ENCODE assay signal across 28 cellular contexts in the genomic region with DNA sequence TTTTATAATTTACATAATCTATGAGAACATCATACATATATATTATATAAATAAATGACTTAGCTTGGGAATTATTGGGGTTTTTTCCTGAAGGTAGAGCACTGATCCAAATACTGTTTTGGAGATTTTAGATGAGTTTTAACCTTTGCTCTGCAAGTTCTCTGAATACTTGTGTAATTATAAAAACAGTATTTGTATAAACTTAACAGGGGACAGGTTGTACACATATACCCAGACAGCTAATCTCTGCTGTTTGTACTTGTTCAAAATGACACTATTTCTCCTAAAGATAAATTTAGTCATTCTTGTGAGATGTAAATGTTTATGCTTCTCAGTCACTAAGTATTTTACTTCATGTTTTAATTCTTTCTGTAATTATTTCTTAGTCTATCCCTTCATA. TPM values are rescaled to one million over a fixed set of nuclear protein-coding genes. Genes with fewer than 3 reads are reported as not detected.
DNase-seq lines count a peak whose midpoint lies in the region; ATAC-seq, FAIRE-seq and TF ChIP-seq lines count a peak whose summit lies in the region.
"Had no signal": no experiment of that assay in that cellular context is flagged by ENCODE, and none has a peak within 500 bp of the region (broad histone marks: within the 10 kb centered on the region; RNA-seq: fewer than 3 reads in every experiment).

No MANE protein-coding gene starts in this region.

- TF ChIP-seq EP300 in HepG2 (IDR thresholded peaks at IDR 0.05; ENCODE audit: low read depth in 2 of 2, low read length in 2 of 2): no peak
- TF ChIP-seq EP300 in HepG2 (CRISPR knock-in tag; IDR thresholded peaks at IDR 0.05; ENCODE audit: borderline replicate concordance): no peak
- no peak for TF ChIP-seq EP300 in esophagus muscularis mucosa (IDR thresholded peaks at IDR 0.05)

- no peaks in the 10 kb centered on the region for H3K4me1 Mint-ChIP-seq in stimulated activated naive CD8-positive, alpha-beta T cell treated with anti-CD3 and anti-CD28 coated beads, Interleukin-15, amount 100 ng/mL, for 72 hours
- H3K4me1 Mint-ChIP-seq: CD14-positive monocyte; CD4-positive, alpha-beta memory T cell; CD8-positive, alpha-beta memory T cell had no signal

- DNase-seq in HepG2 (ENCODE audit: low spot score) (no peak), esophagus muscularis mucosa (ENCODE audit: extremely low spot score) (no peak), right lobe of liver (no peak), gastrocnemius medialis (no peak), pancreas (no peak), activated T-cell treated with anti-CD3 and anti-CD28 coated beads for 4 hours (no peak)
- no peak for DNase-seq in stimulated activated naive CD8-positive, alpha-beta T cell treated with anti-CD3 and anti-CD28 coated beads, Interleukin-15, amount 100 ng/mL, for 72 hours
- DNase-seq: BE2C; C1 segment of cervical spinal cord; CD4-positive, alpha-beta memory T cell; CD4-positive, CD25-positive, alpha-beta regulatory T cell; CD8-positive, alpha-beta memory T cell; COR-L47; DMS 273 treated with DMSO at 0.1 percent for 48 hours; DMS153; DMS53; DMS79; DND-41; EL; GDM1 had no signal

- H3K27ac ChIP-seq in liver (ENCODE audit: low read depth in 1 of 2, low read length in 2 of 2): peak overlapping the region in 1 of 2 donors; percentile 20
- H3K27ac ChIP-seq in HepG2 (ENCODE audit: extremely low read length, insufficient read depth, low read length): no peak overlapping the region
- peak overlapping the region in 3 of 4 donors; percentile 8 to 38 (median 14) for H3K27ac ChIP-seq in esophagus muscularis mucosa (replicated peaks in 1 of 4)
- H3K27ac ChIP-seq in right lobe of liver: peak overlapping the region; percentile 29 to 56 (median 56)
- H3K27ac ChIP-seq in gastrocnemius medialis: peak overlapping the region; percentile 46 to 94 (median 62)
- no peak overlapping the region for H3K27ac ChIP-seq in pancreas
- H3K27ac ChIP-seq: 22Rv1, A549, BLaER1 had no signal

- no peaks in the 10 kb centered on the region for H3K9me3 Mint-ChIP-seq in stimulated activated naive CD8-positive, alpha-beta T cell treated with anti-CD3 and anti-CD28 coated beads, Interleukin-15, amount 100 ng/mL, for 72 hours
- H3K9me3 Mint-ChIP-seq: CD4-positive, alpha-beta memory T cell; CD4-positive, CD25-positive, alpha-beta regulatory T cell; CD8-positive, alpha-beta memory T cell had no signal

- TF ChIP-seq CTCF in liver (IDR thresholded peaks at IDR 0.05; ENCODE audit: low read depth, low read length, missing input control) (no peak), HepG2 (CRISPR knock-in tag; IDR thresholded peaks at IDR 0.05) (no peak), esophagus muscularis mucosa (IDR thresholded peaks at IDR 0.05) (no peak), right lobe of liver (IDR thresholded peaks at IDR 0.05) (no peak), gastrocnemius medialis (IDR thresholded peaks at IDR 0.05 in 4 of 5, conservative IDR thresholded peaks at IDR 0.05 in 1 of 5) (no peak), pancreas (IDR thresholded peaks at IDR 0.05) (no peak)

- TF ChIP-seq RAD21 in liver (IDR thresholded peaks at IDR 0.05): no peak
- TF ChIP-seq RAD21 in HepG2 (CRISPR knock-in tag; IDR thresholded peaks at IDR 0.05): no peak

- no peaks in the 10 kb centered on the region for H4K20me1 ChIP-seq in HepG2 (ENCODE audit: insufficient read depth, low read length)
- H4K20me1 ChIP-seq: BLaER1 had no signal

- in situ Hi-C loops in HepG2 (cut with HindIII; ENCODE audit: extremely low pct_ligation_motif_present, low pct_unique_long_range_greater_than_20kb) (no loop called here), gastrocnemius medialis (cut with MboI; ENCODE audit: low sequenced_read_pairs in 4 of 4) (loop anchor here in 1 of 4 donors (5.0 kb wide), 1 partner anchor 47 kb away; no protein-coding TSS in a partner anchor)

- ATAC-seq in HepG2: no peak
- ATAC-seq in right lobe of liver: peak; percentile 91 to 95 (median 92)
- ATAC-seq in gastrocnemius medialis: no peak
- ATAC-seq in pancreas: no peak
- ATAC-seq in stimulated activated naive CD8-positive, alpha-beta T cell treated with anti-CD3 and anti-CD28 coated beads, Interleukin-15, amount 100 ng/mL, for 72 hours: no peak
- ATAC-seq: A549, GM12878 had no signal

- no TSS peak for BruUV-seq in HepG2 (replicated peaks; lab: Mats Ljungman, UMichigan)

- CTCF ChIA-PET in HepG2 (lab: Yijun Ruan, JAX; ENCODE audit: low intra/inter-chr PET ratio, low total read pairs): no interaction called here

- intact Hi-C loops in HepG2 (cut with micrococcal nuclease; ENCODE audit: unreplicated experiment): no loop called here
- intact Hi-C loops in esophagus muscularis mucosa (cut with DNase I): no loop called here
- intact Hi-C loops in right lobe of liver (cut with DNase I): no loop called here
- intact Hi-C loops in gastrocnemius medialis (cut with DNase I; ENCODE audit: low total_unique reads): no loop called here
- intact Hi-C loops in pancreas (cut with DNase I): no loop called here

- H3K4me3 ChIP-seq in liver (ENCODE audit: low read depth in 1 of 3, low read length in 3 of 3): no peak overlapping the region
- no peak overlapping the region for H3K4me3 ChIP-seq in HepG2 (replicated peaks in 1 of 3; ENCODE audit: insufficient read depth in 1 of 3, low read depth in 2 of 3, low read length in 3 of 3)
- H3K4me3 ChIP-seq in esophagus muscularis mucosa: peak overlapping the region in 2 of 4 donors; percentile 5 to 6
- no peak overlapping the region for H3K4me3 ChIP-seq in right lobe of liver
- H3K4me3 ChIP-seq in gastrocnemius medialis: no peak overlapping the region
- H3K4me3 ChIP-seq in pancreas: no peak overlapping the region
- H3K4me3 ChIP-seq: A549, BLaER1, GM12878 had no signal

- H3K9ac ChIP-seq in liver (ENCODE audit: low read depth in 1 of 2, low read length in 2 of 2) (no peak overlapping the region), HepG2 (ENCODE audit: insufficient read depth, low read depth, low read length) (no peak overlapping the region)
- H3K9ac ChIP-seq: BLaER1 had no signal

- no peak overlapping the region for H3K27ac Mint-ChIP-seq in stimulated activated naive CD8-positive, alpha-beta T cell treated with anti-CD3 and anti-CD28 coated beads, Interleukin-15, amount 100 ng/mL, for 72 hours
- H3K27ac Mint-ChIP-seq: CD14-positive monocyte; CD4-positive, alpha-beta memory T cell; CD4-positive, CD25-positive, alpha-beta regulatory T cell; CD8-positive, alpha-beta memory T cell had no signal

- H3K9me3 ChIP-seq in liver (ENCODE audit: control insufficient read depth in 4 of 4, low read length in 3 of 4) (no peaks in the 10 kb centered on the region), HepG2 (ENCODE audit: low read length) (no peaks in the 10 kb centered on the region), esophagus muscularis mucosa (no peaks in the 10 kb centered on the region), right lobe of liver (no peaks in the 10 kb centered on the region), gastrocnemius medialis (no peaks in the 10 kb centered on the region), pancreas (no peaks in the 10 kb centered on the region)
- H3K9me3 ChIP-seq: A549, BE2C had no signal

- peaks cover 0 to 11% (median 4%) of the 10 kb centered on the region in 4 donors for H3K36me3 ChIP-seq in liver (ENCODE audit: control insufficient read depth in 4 of 4, insufficient read depth in 3 of 4, low read depth in 1 of 4, low read length in 3 of 4)
- H3K36me3 ChIP-seq in HepG2 (replicated peaks in 1 of 2; ENCODE audit: control insufficient read depth in 1 of 2, insufficient read depth in 2 of 2, low read length in 2 of 2): peaks cover 2 to 14% of the 10 kb centered on the region in 2 experiments
- H3K36me3 ChIP-seq in esophagus muscularis mucosa: peaks cover 0 to 37% (median 25%) of the 10 kb centered on the region in 4 donors
- H3K36me3 ChIP-seq in right lobe of liver: peaks cover 0 to 26% (median 2%) of the 10 kb centered on the region in 4 donors
- H3K36me3 ChIP-seq in gastrocnemius medialis: peaks cover 0 to 30% of the 10 kb centered on the region in 2 donors
- no peaks in the 10 kb centered on the region for H3K36me3 ChIP-seq in pancreas
- H3K36me3 ChIP-seq: BE2C had no signal

- H3K79me2 ChIP-seq in HepG2 (ENCODE audit: insufficient read depth, low read length): no peaks in the 10 kb centered on the region

- no peaks in the 10 kb centered on the region for H3K27me3 Mint-ChIP-seq in stimulated activated naive CD8-positive, alpha-beta T cell treated with anti-CD3 and anti-CD28 coated beads, Interleukin-15, amount 100 ng/mL, for 72 hours
- H3K27me3 Mint-ChIP-seq: CD4-positive, alpha-beta memory T cell; CD4-positive, CD25-positive, alpha-beta regulatory T cell; CD8-positive, alpha-beta memory T cell had no signal

- FAIRE-seq in HepG2 (lab: Jason Lieb, UNC) (no peak), pancreas (lab: Jason Lieb, UNC) (no peak)
- FAIRE-seq: A549, GM12878, GM12892, GM18507 had no signal

- H3K4me1 ChIP-seq in liver (ENCODE audit: control insufficient read depth in 4 of 4, insufficient read depth in 4 of 4, low read length in 3 of 4) (peaks cover 2 to 17% (median 10%) of the 10 kb centered on the region in 4 donors), HepG2 (ENCODE audit: insufficient read depth, low read length) (no peaks in the 10 kb centered on the region), esophagus muscularis mucosa (peaks cover 4 to 67% (median 44%) of the 10 kb centered on the region in 4 donors), right lobe of liver (peaks cover 0 to 21% (median 6%) of the 10 kb centered on the region in 4 donors), gastrocnemius medialis (peaks cover 16 to 29% of the 10 kb centered on the region in 2 donors), pancreas (no peaks in the 10 kb centered on the region)
- H3K4me1 ChIP-seq: A549, BE2C, BLaER1 had no signal

- no peak overlapping the region for H3K4me2 ChIP-seq in HepG2 (ENCODE audit: low read depth, low read length)
- H3K4me2 ChIP-seq: A549, BLaER1 had no signal

- POLR2A ChIA-PET in HepG2 (lab: Yijun Ruan, JAX): interaction anchor here (0.9 kb wide), 1 partner anchor 9 kb away, joined by 3 read pairs; a partner anchor contains a TSS

- TF ChIP-seq POLR2A in HepG2 (IDR thresholded peaks at IDR 0.05; ENCODE audit: insufficient read depth in 1 of 2, low read depth in 2 of 2, low read length in 2 of 2) (no peak), esophagus muscularis mucosa (IDR thresholded peaks at IDR 0.05; ENCODE audit: low read depth) (no peak), right lobe of liver (IDR thresholded peaks at IDR 0.05) (no peak), gastrocnemius medialis (IDR thresholded peaks at IDR 0.05) (no peak)

- H3K4me3 Mint-ChIP-seq in stimulated activated naive CD8-positive, alpha-beta T cell treated with anti-CD3 and anti-CD28 coated beads, Interleukin-15, amount 100 ng/mL, for 72 hours: no peak overlapping the region
- H3K4me3 Mint-ChIP-seq: CD14-positive monocyte; CD4-positive, alpha-beta memory T cell; CD4-positive, CD25-positive, alpha-beta regulatory T cell; CD8-positive, alpha-beta memory T cell had no signal

- H2AFZ ChIP-seq in HepG2 (ENCODE audit: low read length): no peak overlapping the region

- H3K27me3 ChIP-seq in liver (ENCODE audit: control insufficient read depth in 4 of 4, insufficient read depth in 4 of 4, low read length in 3 of 4): no peaks in the 10 kb centered on the region
- no peaks in the 10 kb centered on the region for H3K27me3 ChIP-seq in HepG2 (ENCODE audit: control insufficient read depth in 1 of 2, insufficient read depth in 2 of 2, low read length in 2 of 2)
- no peaks in the 10 kb centered on the region for H3K27me3 ChIP-seq in esophagus muscularis mucosa
- H3K27me3 ChIP-seq in right lobe of liver: no peaks in the 10 kb centered on the region
- H3K27me3 ChIP-seq in gastrocnemius medialis: no peaks in the 10 kb centered on the region
- H3K27me3 ChIP-seq in pancreas: no peaks in the 10 kb centered on the region
- H3K27me3 ChIP-seq: BE2C, BLaER1 had no signal

RNA-seq across cellular contexts. Expression of a gene that starts 8.7 kb away (rescaled TPM):
- total RNA-seq in liver (10 to 100 TPM; 16.9 to 78.5 TPM), HepG2 (2016; rRNA removed; fragmentation: Illumina TruSeq; extraction: Trizol) (13.1 and 28.0 TPM in 2 replicates), esophagus muscularis mucosa (100 to 1,000 TPM in 3 of 4 donors, 10 to 100 TPM in 1; 99.2 to 153 (median 128) TPM), right lobe of liver (10 to 100 TPM; 22.5 to 46.5 (median 33.5) TPM), gastrocnemius medialis (100 to 1,000 TPM in 2 of 4 donors, 10 to 100 TPM in 2; 49.3 to 143 (median 103) TPM), pancreas (1 to 10 TPM; 2.9 to 8.1 (median 5.5) TPM)
- polyA plus RNA-seq in liver (10 to 100 TPM; 10.1 to 23.0 TPM), HepG2 (2011; rRNA removed) (3.9 and 4.3 TPM in 2 replicates), pancreas (1 to 10 TPM; 3.0 to 3.9 TPM)
- 1.1 and 1.9 TPM in 2 replicates for total RNA-seq in HepG2 (2016; cell fraction: cytosol; rRNA removed; fragmentation: Illumina TruSeq; extraction: Trizol; ENCODE audit: low read depth)
- 12.5 and 27.4 TPM in 2 replicates for total RNA-seq in HepG2 (2016; cell fraction: insoluble cytoplasmic fraction; rRNA removed; fragmentation: Illumina TruSeq; extraction: Trizol)
- 4.2 and 4.7 TPM in 2 replicates for total RNA-seq in HepG2 (2016; cell fraction: membrane; rRNA removed; fragmentation: Illumina TruSeq; extraction: Trizol)
- 15.4 and 17.3 TPM in 2 replicates for total RNA-seq in HepG2 (2016; cell fraction: nucleus; rRNA removed; fragmentation: Illumina TruSeq; extraction: Trizol)
- polyA plus RNA-seq in HepG2 (2011; cell fraction: cytosol; rRNA removed): 1.2 and 2.1 TPM in 2 replicates
- polyA plus RNA-seq in HepG2 (2011; cell fraction: nucleus; rRNA removed): 6.2 and 7.1 TPM in 2 replicates
- 7.7 and 9.8 TPM in 2 replicates for polyA plus RNA-seq in HepG2 (2012)
- 0.58 and 0.61 TPM in 2 replicates for polyA plus RNA-seq in HepG2 (2016; cell fraction: cytosol; fragmentation: Illumina TruSeq; extraction: Trizol; ENCODE audit: low read depth)
- polyA plus RNA-seq in HepG2 (2016; cell fraction: insoluble cytoplasmic fraction; fragmentation: Illumina TruSeq; extraction: Trizol; ENCODE audit: low read depth): 13.4 and 15.7 TPM in 2 replicates
- polyA plus RNA-seq in HepG2 (2016; cell fraction: membrane; fragmentation: Illumina TruSeq; extraction: Trizol; ENCODE audit: low read depth): 1.3 and 1.5 TPM in 2 replicates
- polyA plus RNA-seq in HepG2 (2016; cell fraction: nucleus; fragmentation: Illumina TruSeq; extraction: Trizol; ENCODE audit: insufficient read depth, low read depth): 17.2 and 17.6 TPM in 2 replicates
- polyA minus RNA-seq in HepG2 (2011; rRNA and poly(A)+ RNA removed; ENCODE audit: low replicate concordance): 5.1 and 7.4 TPM in 2 replicates
- polyA minus RNA-seq in HepG2 (2011; cell fraction: cytosol; rRNA and poly(A)+ RNA removed): 8.9 TPM in 2 replicates
- 19.3 and 22.3 TPM in 2 replicates for polyA minus RNA-seq in HepG2 (2011; cell fraction: nucleus; rRNA and poly(A)+ RNA removed)

Comparison
In these comparisons a context has a peak if more than half of its experiments do, and no peak if none do; other contexts are left out.
1. H3K27ac ChIP-seq: peak in esophagus muscularis mucosa (3 of 4), right lobe of liver (3 of 3) and gastrocnemius medialis (4 of 4); none in HepG2 (single experiment) and pancreas (0 of 4).
2. ATAC-seq: peak in right lobe of liver (4 of 4); none in HepG2 (single experiment), gastrocnemius medialis (0 of 2), pancreas (0 of 4) and stimulated activated naive CD8-positive, alpha-beta T cell treated with anti-CD3 and anti-CD28 coated beads, Interleukin-15, amount 100 ng/mL, for 72 hours (single experiment).